In the genomic region with DNA sequence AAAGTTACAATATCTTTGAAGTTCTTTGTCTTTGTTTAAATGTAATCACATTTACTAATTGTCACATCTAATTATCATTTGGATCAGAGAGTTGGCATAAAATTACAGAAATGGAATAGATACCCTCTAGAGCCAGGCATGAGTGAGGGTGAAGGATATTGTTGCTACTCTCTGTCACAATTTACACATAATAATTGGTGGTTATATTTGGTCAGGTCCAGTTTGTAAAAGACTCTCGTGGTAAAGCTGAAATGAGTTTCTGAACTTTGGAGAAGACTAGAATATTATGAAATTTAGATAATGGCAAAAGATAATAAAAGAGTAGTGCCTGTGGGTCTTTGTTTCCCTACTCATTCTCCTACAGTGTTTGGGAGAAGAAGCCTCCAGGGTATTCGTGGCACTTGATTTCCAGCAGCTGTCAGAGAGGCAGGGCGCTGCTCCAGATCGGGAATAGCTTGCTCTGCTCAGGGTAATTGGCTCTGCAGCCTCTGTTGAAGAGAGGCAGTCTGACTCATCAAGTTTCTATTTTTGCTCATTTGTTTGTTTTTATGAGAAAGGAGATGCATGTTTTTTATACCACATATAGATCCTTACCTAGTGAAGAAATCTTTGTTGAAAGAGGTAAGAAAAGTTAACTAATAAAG, we compare ENCODE assay signal across 11 cellular contexts.
DNase-seq lines count a peak whose midpoint lies in the region; ATAC-seq and TF ChIP-seq lines count a peak whose summit lies in the region.
"Had no signal": no experiment of that assay in that cellular context is flagged by ENCODE, and none has a peak within 500 bp of the region (broad histone marks: within the 10 kb centered on the region; RNA-seq: fewer than 3 reads in every experiment).

No MANE protein-coding gene starts in this region.

- intact Hi-C loops in Caco-2 (cut with micrococcal nuclease; ENCODE audit: unreplicated experiment), result no loop called here

- in situ Hi-C loops in brain microvascular endothelial cell (cut with HindIII; ENCODE audit: low pct_ligation_motif_present, low sequenced_read_pairs), result no loop called here

- H3K4me3 Mint-ChIP-seq in Caco-2 (ENCODE audit: unreplicated experiment) (no peak overlapping the region), T-helper 17 cell (no peak overlapping the region)
- H3K4me3 Mint-ChIP-seq: CD4-positive, alpha-beta memory T cell had no signal

- H3K27me3 Mint-ChIP-seq in Caco-2 (ENCODE audit: insufficient read depth, unreplicated experiment) (no peaks in the 10 kb centered on the region), T-helper 17 cell (no peaks in the 10 kb centered on the region)
- H3K27me3 Mint-ChIP-seq: CD4-positive, alpha-beta memory T cell had no signal

- H3K27ac Mint-ChIP-seq in Caco-2 (ENCODE audit: unreplicated experiment) (no peak overlapping the region), T-helper 17 cell (no peak overlapping the region)
- H3K27ac Mint-ChIP-seq: CD4-positive, alpha-beta memory T cell had no signal

- ATAC-seq in left lobe of liver (peak; percentile 29), T-helper 17 cell (no peak)

- H3K9me3 Mint-ChIP-seq in Caco-2 (ENCODE audit: unreplicated experiment), result no peaks in the 10 kb centered on the region

- H3K4me1 Mint-ChIP-seq in Caco-2 (ENCODE audit: low read depth, unreplicated experiment) (no peaks in the 10 kb centered on the region), T-helper 17 cell (no peaks in the 10 kb centered on the region)

- DNase-seq in AG04450 (ENCODE audit: low read depth, low spot score) (peak; percentile 23), NCI-H1105 (lab: John Stamatoyannopoulos, UW) (peak; percentile 82), brain microvascular endothelial cell (peak; percentile 70), left lobe of liver (ENCODE audit: low spot score) (no peak), GF-D8 (lab: John Stamatoyannopoulos, UW) (no peak), Caco-2 (no peak), T-helper 17 cell (no peak)
- no peak for DNase-seq in stimulated activated CD4-positive, alpha-beta T cell treated with anti-CD3 and anti-CD28 coated beads, Interleukin-4, amount 100 ng/mL, for 4 hours
- DNase-seq: activated CD4-positive, alpha-beta T cell treated with anti-CD3 and anti-CD28 coated beads, Interleukin-2, amount 50 U/mL, for 48 hours; CD4-positive, alpha-beta memory T cell; KBM-7 had no signal

- H3K36me3 ChIP-seq in brain microvascular endothelial cell (replicated peaks) (no peaks in the 10 kb centered on the region), Caco-2 (ENCODE audit: control insufficient read depth, insufficient read depth, low read length) (no peaks in the 10 kb centered on the region)

- no TSS peak for BruUV-seq in Caco-2 (replicated peaks; lab: Mats Ljungman, UMichigan)

- TF ChIP-seq CTCF in AG04450 (IDR thresholded peaks at IDR 0.05; ENCODE audit: low read depth, low read length), result no peak
- TF ChIP-seq CTCF in brain microvascular endothelial cell (IDR thresholded peaks at IDR 0.05; ENCODE audit: low read depth, low read length, missing control alignments), result no peak
- no peak for TF ChIP-seq CTCF in Caco-2 (IDR thresholded peaks at IDR 0.05; ENCODE audit: insufficient read depth in 1 of 2, low read depth in 1 of 2, low read length in 1 of 2, severe bottlenecking in 1 of 2, unreplicated experiment in 1 of 2)

- POLR2A ChIA-PET in AG04450 (lab: Yijun Ruan, JAX), result no interaction called here
- POLR2A ChIA-PET in Caco-2 (lab: Charles Lee), result no interaction called here

- CTCF ChIA-PET in AG04450 (lab: Charles Lee), result no interaction called here
- CTCF ChIA-PET in Caco-2 (lab: Charles Lee), result no interaction called here

- H3K4me3 ChIP-seq in AG04450 (ENCODE audit: low read depth, low read length) (no peak overlapping the region), brain microvascular endothelial cell (ENCODE audit: low read depth, low read length) (no peak overlapping the region), Caco-2 (ENCODE audit: low read depth, low read length) (no peak overlapping the region)

- no peaks in the 10 kb centered on the region for H3K27me3 ChIP-seq in AG04450 (ENCODE audit: control insufficient read depth, insufficient read depth, low read length)
- no peaks in the 10 kb centered on the region for H3K27me3 ChIP-seq in brain microvascular endothelial cell (replicated peaks)
- H3K27me3 ChIP-seq in Caco-2 (replicated peaks; ENCODE audit: control insufficient read depth, insufficient read depth, low read length), result no peaks in the 10 kb centered on the region

- H3K27ac ChIP-seq in AG04450 (ENCODE audit: low read depth, low read length) (no peak overlapping the region), brain microvascular endothelial cell (peak overlapping the region; percentile 13)

- no peaks in the 10 kb centered on the region for H3K9me3 ChIP-seq in AG04450 (ENCODE audit: control insufficient read depth, insufficient read depth, low read length)
- H3K9me3 ChIP-seq in Caco-2, result no peaks in the 10 kb centered on the region
- no peaks in the 10 kb centered on the region for H3K9me3 ChIP-seq in T-helper 17 cell (ENCODE audit: control insufficient read depth, low read length, poor library complexity, severe bottlenecking)

- no peaks in the 10 kb centered on the region for H3K36me3 Mint-ChIP-seq in Caco-2 (ENCODE audit: insufficient read depth, unreplicated experiment)
- no peaks in the 10 kb centered on the region for H3K36me3 Mint-ChIP-seq in T-helper 17 cell (ENCODE audit: low read depth)
- H3K36me3 Mint-ChIP-seq: CD4-positive, alpha-beta memory T cell had no signal

- no peaks in the 10 kb centered on the region for H3K4me1 ChIP-seq in Caco-2

Comparison
In these comparisons a context has a peak if more than half of its experiments do, and no peak if none do; other contexts are left out.
1. DNase-seq: peak in AG04450 (single experiment), NCI-H1105 (single experiment) and brain microvascular endothelial cell (single experiment); none in left lobe of liver (single experiment), GF-D8 (single experiment), Caco-2 (0 of 2), stimulated activated CD4-positive, alpha-beta T cell treated with anti-CD3 and anti-CD28 coated beads, Interleukin-4, amount 100 ng/mL, for 4 hours (0 of 2) and T-helper 17 cell (0 of 3).